9 cellular contexts compared by ENCODE assay signal in genomic region chr2:88016086-88016947, GRCh38. TPM values are rescaled to one million over a fixed set of nuclear protein-coding genes. Genes with fewer than 3 reads are reported as not detected.
DNase-seq lines count a peak whose midpoint lies in the region; ATAC-seq, FAIRE-seq and TF ChIP-seq lines count a peak whose summit lies in the region.
"Had no signal": no experiment of that assay in that cellular context is flagged by ENCODE, and none has a peak within 500 bp of the region (broad histone marks: within the 10 kb centered on the region; RNA-seq: fewer than 3 reads in every experiment).

RNU2-63P (minus strand) TSS chr2:88016547.

- H3K27ac ChIP-seq in H1 (ENCODE audit: low read depth, low read length) (peak within 1 kb of the TSS; percentile 97), mesenchymal stem cell (ENCODE audit: low read length, poor library complexity, severe bottlenecking) (peak within 1 kb of the TSS; percentile 63)

- FAIRE-seq in H1 (lab: Jason Lieb, UNC), result no peak

- no peak; a peak in 1 of 3 replicates for TF ChIP-seq EP300 in H1 (IDR thresholded peaks at IDR 0.05; ENCODE audit: borderline replicate concordance in 1 of 2, low read depth in 2 of 2, low read length in 2 of 2)

- peak within 1 kb of the TSS; percentile 82 for H3K56ac ChIP-seq in H1 (replicated peaks; ENCODE audit: insufficient read length, low read depth, low read length)

- H2BK20ac ChIP-seq in H1 (ENCODE audit: low read length), result peak within 1 kb of the TSS; percentile 98; the same call in 1 of the 2 replicates

- H3K4me2 ChIP-seq in H1 (ENCODE audit: insufficient read depth in 1 of 2, low read depth in 2 of 2, low read length in 2 of 2) (peak within 1 kb of the TSS; percentile 84 to 85), mesenchymal stem cell (ENCODE audit: low read length, poor library complexity, severe bottlenecking) (peak within 1 kb of the TSS; percentile 82)

- H3K18ac ChIP-seq in H1 (ENCODE audit: extremely low read depth, low read length) (peak within 1 kb of the TSS; percentile 96), mesenchymal stem cell (ENCODE audit: low read depth in 1 of 2, low read length in 2 of 2) (peak within 1 kb of the TSS; percentile 83 to 92)

- H3K36me3 ChIP-seq in H1 (ENCODE audit: control insufficient read depth in 2 of 4, insufficient read depth in 4 of 4, low read length in 3 of 4) (no peaks in the 10 kb centered on the region), mesenchymal stem cell (ENCODE audit: control insufficient read depth in 1 of 2, insufficient read depth in 2 of 2, low read depth in 1 of 2, low read length in 2 of 2) (no peaks in the 10 kb centered on the region)

- peak; percentile 81 for ATAC-seq in HG03439 (IDR thresholded peaks at IDR 0.05; ENCODE audit: unreplicated experiment)

- no peak for TF ChIP-seq CTCF in AG10803 (conservative IDR thresholded peaks at IDR 0.05; ENCODE audit: low read length)
- no peak for TF ChIP-seq CTCF in H1 (IDR thresholded peaks at IDR 0.05; ENCODE audit: control extremely low read depth in 1 of 3, insufficient read depth in 1 of 3, low read depth in 1 of 3, low read length in 3 of 3)

- DNase-seq in AG10803 (ENCODE audit: low read depth), result peak; percentile 58
- peak; percentile 85 for DNase-seq in NCI-H748 (lab: John Stamatoyannopoulos, UW; ENCODE audit: unreplicated experiment)
- peak; percentile 38 to 59 for DNase-seq in activated CD8-positive, alpha-beta memory T cell treated with anti-CD3 and anti-CD28 coated beads for 1 hour (ENCODE audit: extremely low read depth in 1 of 2, low read depth in 1 of 2)
- DNase-seq in H1 (ENCODE audit: low read depth in 1 of 2, low spot score in 2 of 2), result peak; percentile 65 to 91
- peak; percentile 98 for DNase-seq in mesenchymal stem cell
- peak; percentile 43 for DNase-seq in stimulated activated CD8-positive, alpha-beta memory T cell treated with anti-CD3 and anti-CD28 coated beads, Interleukin-12 subunit alpha, Interleukin-12 subunit beta, amount 100 ng/mL, for 24 hours (ENCODE audit: extremely low read depth)

- peak within 1 kb of the TSS; percentile 74 for H4K5ac ChIP-seq in H1 (ENCODE audit: insufficient read length, low read depth, low read length)

- no peaks in the 10 kb centered on the region for H3K79me2 ChIP-seq in H1 (ENCODE audit: control insufficient read depth in 1 of 2, insufficient read depth in 2 of 2, low read length in 2 of 2)

- H4K91ac ChIP-seq in H1 (replicated peaks; ENCODE audit: insufficient read length, low read length), result peak within 1 kb of the TSS; percentile 77
- peak within 1 kb of the TSS; percentile 90 for H4K91ac ChIP-seq in mesenchymal stem cell (ENCODE audit: low read length)

- H2BK12ac ChIP-seq in H1 (ENCODE audit: low read depth, low read length) (peak within 1 kb of the TSS; percentile 85), mesenchymal stem cell (ENCODE audit: low read length in 2 of 2) (peak within 1 kb of the TSS in 1 of 2 experiments; percentile 78)

- H3K4ac ChIP-seq in H1 (replicated peaks; ENCODE audit: insufficient read length, low read depth, low read length), result peak within 1 kb of the TSS; percentile 87
- peak within 1 kb of the TSS in 1 of 2 experiments; percentile 24 for H3K4ac ChIP-seq in mesenchymal stem cell (ENCODE audit: low read depth in 1 of 2, low read length in 2 of 2)

- H3K23me2 ChIP-seq in H1 (ENCODE audit: low read depth, low read length), result peaks cover 3% of the 10 kb centered on the region; the same call in 1 of the 2 replicates

- H3K4me3 ChIP-seq in AG10803 (ENCODE audit: low read length) (peak within 1 kb of the TSS; percentile 53), H1 (ENCODE audit: extremely low read depth in 1 of 4, insufficient read depth in 2 of 4, low read depth in 3 of 4, low read length in 4 of 4) (peak within 1 kb of the TSS; percentile 65 to 81 (median 72)), mesenchymal stem cell (ENCODE audit: insufficient read depth in 1 of 2, low read depth in 1 of 2, low read length in 2 of 2) (peak within 1 kb of the TSS; percentile 73 to 80)

- WGBS in H1 (ENCODE audit: extremely low coverage in 1 of 2, insufficient coverage in 1 of 2, insufficient read length in 1 of 2, insufficient replicate concordance in 2 of 2, low coverage in 1 of 2, low lambda C conversion rate in 2 of 2, missing lambda C conversion rate in 1 of 2), 2 experiments, result 9% methylated on average over 32 of the region's 33 CpGs; no CpG with 5 or more reads in 1 of the 2 experiments
- 4% methylated on average over 31 of the region's 33 CpGs for WGBS in mesenchymal stem cell

- H3K79me1 ChIP-seq in H1 (ENCODE audit: low read depth, low read length) (no peaks in the 10 kb centered on the region), mesenchymal stem cell (replicated peaks; ENCODE audit: low read length, poor library complexity, severe bottlenecking) (no peaks in the 10 kb centered on the region)

- CTCF ChIA-PET in H1 (lab: Charles Lee; ENCODE audit: partially characterized antibody), result interaction anchor here (2.9 kb wide), 1 partner anchor 44 kb away, joined by 8 read pairs; no protein-coding TSS in a partner anchor

- H2AFZ ChIP-seq in H1 (ENCODE audit: low read length) (peak within 1 kb of the TSS; percentile 86; the same call in 1 of the 2 replicates), mesenchymal stem cell (ENCODE audit: low read depth, low read length) (peak within 1 kb of the TSS; percentile 93)

- H3K23ac ChIP-seq in H1 (ENCODE audit: insufficient read length) (no peak within 1 kb of the TSS), mesenchymal stem cell (ENCODE audit: low read length in 2 of 2) (no peak within 1 kb of the TSS)

- TF ChIP-seq RAD21 in H1 (IDR thresholded peaks at IDR 0.05 in 1 of 2, conservative IDR thresholded peaks at IDR 0.05 in 1 of 2; ENCODE audit: low read depth in 2 of 2, low read length in 2 of 2), result no peak

- H3K14ac ChIP-seq in H1 (ENCODE audit: insufficient read length) (no peak within 1 kb of the TSS), mesenchymal stem cell (ENCODE audit: low read length in 2 of 2) (peak within 1 kb of the TSS in 1 of 2 experiments; percentile 94)

- no peaks in the 10 kb centered on the region for H3K9me3 ChIP-seq in H1 (ENCODE audit: insufficient read depth in 2 of 2, low read depth in 1 of 2, low read length in 1 of 2)
- H3K9me3 ChIP-seq in mesenchymal stem cell (ENCODE audit: control insufficient read depth, low read length), result no peaks in the 10 kb centered on the region

- H3K9ac ChIP-seq in H1 (replicated peaks in 1 of 4; ENCODE audit: extremely low read depth in 1 of 4, low read depth in 3 of 4, low read length in 3 of 4) (peak within 1 kb of the TSS; percentile 92 to 98 (median 96)), mesenchymal stem cell (ENCODE audit: low read length) (peak within 1 kb of the TSS; percentile 93)

- H2BK5ac ChIP-seq in H1 (ENCODE audit: low read depth, low read length) (peak within 1 kb of the TSS; percentile 100), mesenchymal stem cell (ENCODE audit: low read depth, low read length, poor library complexity, severe bottlenecking) (peak within 1 kb of the TSS; percentile 94)

- no peaks in the 10 kb centered on the region for H4K20me1 ChIP-seq in H1 (replicated peaks in 1 of 2; ENCODE audit: control insufficient read depth in 1 of 2, insufficient read depth in 2 of 2, low read length in 2 of 2)

- H3K4me1 ChIP-seq in H1 (replicated peaks in 1 of 4; ENCODE audit: control insufficient read depth in 3 of 4, insufficient read depth in 4 of 4, low read length in 3 of 4), result peaks cover 9 to 18% (median 13%) of the 10 kb centered on the region in 4 experiments
- H3K4me1 ChIP-seq in mesenchymal stem cell (ENCODE audit: control insufficient read depth, insufficient read depth, low read depth, low read length), result peaks cover 8% of the 10 kb centered on the region

- POLR2A ChIA-PET in H1 (lab: Charles Lee; ENCODE audit: partially characterized antibody), result interaction anchor here (0.6 to 5.3 kb wide), 36 partner anchors 10 to 1319 kb away, joined by 3 to 60 read pairs (median 4); partner anchors contain the start of gene THNSL2

- H2AK5ac ChIP-seq in H1 (ENCODE audit: low read depth, low read length) (no peak within 1 kb of the TSS; the same call in 1 of the 2 replicates), mesenchymal stem cell (ENCODE audit: low read length, severe bottlenecking) (no peak within 1 kb of the TSS)

- no peaks in the 10 kb centered on the region for H3K27me3 ChIP-seq in H1 (replicated peaks in 1 of 4; ENCODE audit: control insufficient read depth in 3 of 4, extremely low read depth in 1 of 4, insufficient read depth in 3 of 4, low read length in 3 of 4)
- no peaks in the 10 kb centered on the region for H3K27me3 ChIP-seq in mesenchymal stem cell (ENCODE audit: control insufficient read depth in 1 of 2, insufficient read depth in 1 of 2, low read length in 2 of 2)

- TF ChIP-seq POLR2A in GM19099 (IDR thresholded peaks at IDR 0.05; ENCODE audit: extremely low read depth, insufficient read length, low read depth), result peak; percentile 98
- TF ChIP-seq POLR2A in H1 (IDR thresholded peaks at IDR 0.05; ENCODE audit: control extremely low read depth in 1 of 2, low read depth in 2 of 2, low read length in 2 of 2), result peak; percentile 97 to 100

- H2BK15ac ChIP-seq in H1 (ENCODE audit: low read length) (0 out of 2 replicates have a peak within 1 kb of the TSS, but pooled peaks have one; percentile 88), mesenchymal stem cell (ENCODE audit: low read depth, poor library complexity, severe bottlenecking) (no peak within 1 kb of the TSS)

- peak within 1 kb of the TSS; percentile 76; the same call in 1 of the 2 replicates for H4K8ac ChIP-seq in H1 (ENCODE audit: extremely low read depth, insufficient read depth, low read length)
- peak within 1 kb of the TSS; percentile 96 for H4K8ac ChIP-seq in mesenchymal stem cell (ENCODE audit: low read length)

- peak within 1 kb of the TSS; percentile 94 for H2BK120ac ChIP-seq in H1 (replicated peaks; ENCODE audit: low read depth, low read length)
- peak within 1 kb of the TSS; percentile 44 for H2BK120ac ChIP-seq in mesenchymal stem cell (ENCODE audit: low read depth, low read length)

TF ChIP-seq in H1, 55 proteins besides CTCF, POLR2A, EP300 and RAD21 (continues in another document):
- TF ChIP-seq POLR2AphosphoS5 (IDR thresholded peaks at IDR 0.05; ENCODE audit: low read depth, low read length) (peak; percentile 99), RBBP5 (IDR thresholded peaks at IDR 0.05; ENCODE audit: borderline replicate concordance, low read depth, low read length) (no peak), CREB1 (IDR thresholded peaks at IDR 0.05) (no peak), BCL11A (IDR thresholded peaks at IDR 0.05; ENCODE audit: low read depth in 2 of 2, low read length in 2 of 2) (peak in 1 of 2 experiments; percentile 36)

RNA-seq across cellular contexts. Expression of gene RNU2-63P, which starts in this region (rescaled TPM):
- total RNA-seq in H1 (2021; fragmentation: NEBNext Ultra II Directional; extraction: Animal tissue kit (Norgen Biotek cat#: 25700)), result 6.6 and 8.3 TPM in 2 replicates
- not detected in 2 replicates for polyA plus RNA-seq in H1 (2011; rRNA removed)
- not detected for polyA plus RNA-seq in H1 (2011; cell fraction: cytosol; rRNA removed)
- not detected for polyA plus RNA-seq in H1 (2011; cell fraction: nucleus; rRNA removed)
- not detected in 4 replicates for polyA plus RNA-seq in H1 (2012, experiment 1 of 2)
- not detected for polyA plus RNA-seq in H1 (2012, experiment 2 of 2)
- polyA plus RNA-seq in H1 (2013, experiment 1 of 2), result not detected
- polyA plus RNA-seq in H1 (2013, experiment 2 of 2), result not detected
- polyA minus RNA-seq in H1 (2011; rRNA and poly(A)+ RNA removed), result 158 TPM in 1 of 2 replicates, not detected in the other
- 36.5 TPM for polyA minus RNA-seq in H1 (2011; cell fraction: cytosol; rRNA and poly(A)+ RNA removed)
- polyA minus RNA-seq in H1 (2011; cell fraction: nucleus; rRNA and poly(A)+ RNA removed), result not detected
- polyA plus RNA-seq in mesenchymal stem cell (2013, experiment 1 of 2), result not detected
- polyA plus RNA-seq in mesenchymal stem cell (2013, experiment 2 of 2), result not detected
- polyA plus RNA-seq: adipose tissue had no signal

Comparison
In these comparisons a context has a peak if more than half of its experiments do, and no peak if none do; other contexts are left out.
1. Peak in every context shown above with its lines: DNase-seq, ATAC-seq, H3K4me3 ChIP-seq and H3K27ac ChIP-seq.
2. DNase-seq: peak in every context shown above with its lines; median percentile 98 in mesenchymal stem cell; 85 in NCI-H748; 78 in H1; 58 in AG10803; 48 in activated CD8-positive, alpha-beta memory T cell treated with anti-CD3 and anti-CD28 coated beads for 1 hour; 43 in stimulated activated CD8-positive, alpha-beta memory T cell treated with anti-CD3 and anti-CD28 coated beads, Interleukin-12 subunit alpha, Interleukin-12 subunit beta, amount 100 ng/mL, for 24 hours.